In the genomic region with DNA sequence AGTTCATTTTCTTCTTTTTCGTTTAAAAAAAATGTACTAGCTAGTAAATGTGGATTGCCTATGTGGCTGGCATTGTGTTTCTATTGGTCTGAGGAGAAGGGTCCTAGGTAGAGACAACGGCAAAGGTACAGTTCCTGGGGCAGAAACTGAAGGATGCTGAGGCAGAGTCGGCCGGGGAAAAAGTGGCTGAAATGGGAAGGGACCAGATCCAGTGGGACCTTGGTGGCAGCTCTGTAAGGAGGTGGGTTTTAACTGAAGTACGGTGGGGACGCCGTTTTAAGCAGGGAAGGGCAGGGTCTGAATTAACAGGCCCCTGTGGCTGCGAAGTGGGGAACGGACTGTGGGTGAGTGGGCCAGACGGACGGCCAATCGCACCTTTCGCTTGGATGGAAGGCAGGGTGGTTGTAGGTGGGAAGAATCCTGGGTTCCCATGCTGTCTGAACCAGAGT, we compare ENCODE assay signal across 8 cellular contexts. TPM values are rescaled to one million over a fixed set of nuclear protein-coding genes. Genes with fewer than 3 reads are reported as not detected.
DNase-seq lines count a peak whose midpoint lies in the region; ATAC-seq and TF ChIP-seq lines count a peak whose summit lies in the region.

No MANE protein-coding gene starts in this region.

- no peak for DNase-seq in activated naive CD4-positive, alpha-beta T cell treated with anti-CD3 and anti-CD28 coated beads, Interleukin-2, amount 10 ng/mL, durations not matched to agents 7 days and 5 days
- DNase-seq in activated naive CD4-positive, alpha-beta T cell treated with anti-CD3 and anti-CD28 coated beads, Interleukin-2, amount 50 U/mL, for 16 hours, result no peak
- no peak for DNase-seq in activated CD8-positive, alpha-beta T cell treated with anti-CD3 and anti-CD28 coated beads for 36 hours
- DNase-seq in memory B cell (ENCODE audit: low spot score in 2 of 2) (no peak), upper lobe of left lung (no peak), NCI-H2227 (lab: John Stamatoyannopoulos, UW; ENCODE audit: unreplicated experiment) (no peak), NCI-H510A (lab: John Stamatoyannopoulos, UW) (no peak), cerebellum (ENCODE audit: low spot score) (no peak)

- peak; percentile 11 for ATAC-seq in activated CD8-positive, alpha-beta T cell treated with anti-CD3 and anti-CD28 coated beads for 36 hours
- ATAC-seq in memory B cell (ENCODE audit: low read depth) (peak; percentile 1), upper lobe of left lung (ENCODE audit: low FRiP score in 2 of 2) (peak in 1 of 2 donors; percentile 9)

- peak overlapping the region; percentile 49 for H3K27ac Mint-ChIP-seq in activated naive CD4-positive, alpha-beta T cell treated with anti-CD3 and anti-CD28 coated beads, Interleukin-2, amount 10 ng/mL, durations not matched to agents 7 days and 5 days
- H3K27ac Mint-ChIP-seq in activated CD8-positive, alpha-beta T cell treated with anti-CD3 and anti-CD28 coated beads for 36 hours, result no peak overlapping the region
- H3K27ac Mint-ChIP-seq in memory B cell, result peak overlapping the region; percentile 76

- H3K9me3 ChIP-seq in upper lobe of left lung, result no peaks in the 10 kb centered on the region

- POLR2A ChIA-PET in activated CD8-positive, alpha-beta T cell treated with anti-CD3 and anti-CD28 coated beads for 36 hours (lab: Charles Lee), result interaction anchor here (1.1 to 1.9 kb wide), 3 partner anchors 72 to 321 kb away, joined by 3 to 6 read pairs (median 5); no protein-coding TSS in a partner anchor

- TF ChIP-seq POLR2A in upper lobe of left lung (IDR thresholded peaks at IDR 0.05), result no peak

- CTCF ChIA-PET in activated naive CD4-positive, alpha-beta T cell treated with anti-CD3 and anti-CD28 coated beads, Interleukin-2, amount 10 ng/mL, durations not matched to agents 7 days and 5 days (lab: Charles Lee), result interaction anchor here (0.8 to 2.2 kb wide), 6 partner anchors 11 to 105 kb away, joined by 3 to 9 read pairs (median 4); no protein-coding TSS in a partner anchor
- CTCF ChIA-PET in activated CD8-positive, alpha-beta T cell treated with anti-CD3 and anti-CD28 coated beads for 36 hours (lab: Charles Lee), result interaction anchor here (0.6 to 4.8 kb wide), 22 partner anchors 8 to 459 kb away, joined by 3 to 50 read pairs (median 4); no protein-coding TSS in a partner anchor

- WGBS in upper lobe of left lung, 2 donors, result 64 to 65% methylated on average over 13 of the region's 13 CpGs

- no peak for TF ChIP-seq EP300 in upper lobe of left lung (IDR thresholded peaks at IDR 0.05)

- peaks cover 19% of the 10 kb centered on the region for H3K27me3 Mint-ChIP-seq in activated naive CD4-positive, alpha-beta T cell treated with anti-CD3 and anti-CD28 coated beads, Interleukin-2, amount 10 ng/mL, durations not matched to agents 7 days and 5 days
- H3K27me3 Mint-ChIP-seq in activated CD8-positive, alpha-beta T cell treated with anti-CD3 and anti-CD28 coated beads for 36 hours, result no peaks in the 10 kb centered on the region
- H3K27me3 Mint-ChIP-seq in memory B cell, result no peaks in the 10 kb centered on the region

- H3K4me1 Mint-ChIP-seq in activated naive CD4-positive, alpha-beta T cell treated with anti-CD3 and anti-CD28 coated beads, Interleukin-2, amount 10 ng/mL, durations not matched to agents 7 days and 5 days, result peaks cover 19% of the 10 kb centered on the region
- peaks cover 18% of the 10 kb centered on the region for H3K4me1 Mint-ChIP-seq in activated CD8-positive, alpha-beta T cell treated with anti-CD3 and anti-CD28 coated beads for 36 hours (ENCODE audit: low read depth)
- H3K4me1 Mint-ChIP-seq in memory B cell, result peaks cover 14% of the 10 kb centered on the region

- H3K27me3 ChIP-seq in upper lobe of left lung, result no peaks in the 10 kb centered on the region

- H3K9me3 Mint-ChIP-seq in activated naive CD4-positive, alpha-beta T cell treated with anti-CD3 and anti-CD28 coated beads, Interleukin-2, amount 10 ng/mL, durations not matched to agents 7 days and 5 days, result no peaks in the 10 kb centered on the region
- no peaks in the 10 kb centered on the region for H3K9me3 Mint-ChIP-seq in activated CD8-positive, alpha-beta T cell treated with anti-CD3 and anti-CD28 coated beads for 36 hours
- H3K9me3 Mint-ChIP-seq in memory B cell, result no peaks in the 10 kb centered on the region

- H3K27ac ChIP-seq in upper lobe of left lung, result peak overlapping the region in 1 of 4 donors; percentile 96

- intact Hi-C loops in activated CD8-positive, alpha-beta T cell treated with anti-CD3 and anti-CD28 coated beads for 36 hours (cut with micrococcal nuclease), result no loop called here

- peak overlapping the region in 3 of 4 donors; percentile 87 to 99 (median 95) for H3K4me3 ChIP-seq in upper lobe of left lung

- no peak for TF ChIP-seq CTCF in activated CD8-positive, alpha-beta T cell treated with anti-CD3 and anti-CD28 coated beads for 36 hours (IDR thresholded peaks at IDR 0.05)
- TF ChIP-seq CTCF in upper lobe of left lung (IDR thresholded peaks at IDR 0.05), result no peak

- peaks cover 0 to 5% (median 0%) of the 10 kb centered on the region in 4 donors for H3K36me3 ChIP-seq in upper lobe of left lung

- H3K36me3 Mint-ChIP-seq in activated naive CD4-positive, alpha-beta T cell treated with anti-CD3 and anti-CD28 coated beads, Interleukin-2, amount 10 ng/mL, durations not matched to agents 7 days and 5 days, result no peaks in the 10 kb centered on the region
- H3K36me3 Mint-ChIP-seq in activated CD8-positive, alpha-beta T cell treated with anti-CD3 and anti-CD28 coated beads for 36 hours (ENCODE audit: low read depth), result no peaks in the 10 kb centered on the region
- H3K36me3 Mint-ChIP-seq in memory B cell, result no peaks in the 10 kb centered on the region

- H3K4me1 ChIP-seq in upper lobe of left lung, result peaks cover 15 to 18% (median 16%) of the 10 kb centered on the region in 4 donors

- peak overlapping the region; percentile 71 for H3K4me3 Mint-ChIP-seq in activated naive CD4-positive, alpha-beta T cell treated with anti-CD3 and anti-CD28 coated beads, Interleukin-2, amount 10 ng/mL, durations not matched to agents 7 days and 5 days
- peak overlapping the region; percentile 58 for H3K4me3 Mint-ChIP-seq in activated CD8-positive, alpha-beta T cell treated with anti-CD3 and anti-CD28 coated beads for 36 hours
- peak overlapping the region; percentile 77 for H3K4me3 Mint-ChIP-seq in memory B cell

RNA-seq across cellular contexts. Expression of a gene that starts 0.4 kb away (rescaled TPM):
- 10 to 100 TPM; 28.1 to 30.7 TPM for total RNA-seq in activated CD8-positive, alpha-beta T cell treated with anti-CD3 and anti-CD28 coated beads for 36 hours
- total RNA-seq in upper lobe of left lung, result 100 to 1,000 TPM in 2 of 6 donors, 10 to 100 TPM in 4; 54.9 to 181 (median 87.9) TPM
- total RNA-seq in cerebellum, result 60.8 TPM
